In the genomic region with DNA sequence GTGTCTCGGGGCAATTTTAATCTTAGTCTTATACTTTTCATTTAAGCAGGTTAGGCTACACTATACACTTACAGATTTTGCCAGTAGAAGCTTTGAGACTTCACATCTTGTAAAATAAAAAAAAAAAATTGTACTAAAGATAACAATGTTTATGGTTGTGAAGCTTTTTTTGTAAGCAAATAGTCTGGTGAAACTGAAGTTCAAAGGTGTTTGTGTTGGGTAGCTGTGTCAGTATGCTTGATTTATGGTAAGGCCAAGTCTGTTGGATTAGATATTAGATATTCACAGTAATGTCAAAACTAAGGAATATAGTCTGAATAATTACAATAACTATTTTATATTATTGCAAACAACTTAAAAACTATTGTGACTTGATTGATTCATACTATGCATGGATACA, we compare ENCODE assay signal across 28 cellular contexts. TPM values are rescaled to one million over a fixed set of nuclear protein-coding genes. Genes with fewer than 3 reads are reported as not detected.
DNase-seq lines count a peak whose midpoint lies in the region; ATAC-seq lines count a peak whose summit lies in the region.
"Had no signal": no experiment of that assay in that cellular context is flagged by ENCODE, and none has a peak within 500 bp of the region (broad histone marks: within the 10 kb centered on the region; RNA-seq: fewer than 3 reads in every experiment).

No MANE protein-coding gene starts in this region.

- no peaks in the 10 kb centered on the region for H3K9me3 Mint-ChIP-seq in activated T-cell treated with anti-CD3 and anti-CD28 coated beads, Interleukin-2, amount 50 U/mL, for 72 hours
- H3K9me3 Mint-ChIP-seq in activated naive CD8-positive, alpha-beta T cell treated with anti-CD3 and anti-CD28 coated beads, Interleukin-2, amount 10 ng/mL, durations not matched to agents 7 days and 5 days, result no peaks in the 10 kb centered on the region
- no peaks in the 10 kb centered on the region for H3K9me3 Mint-ChIP-seq in stimulated activated effector memory CD8-positive, alpha-beta T cell treated with anti-CD3 and anti-CD28 coated beads, Interleukin-12 subunit alpha, Interleukin-12 subunit beta, amount 100 ng/mL, for 72 hours
- H3K9me3 Mint-ChIP-seq: GM23338; stimulated activated memory B cell treated with anti-CD40 and anti-IgM and Interleukin-4, amounts not matched to agents 10 μg/mL and 1 μg/mL and 100 μg/mL, for 72 hours had no signal

- H3K4me1 ChIP-seq in SJCRH30, result no peaks in the 10 kb centered on the region
- H3K4me1 ChIP-seq: esophagus squamous epithelium, left ventricle myocardium inferior, Peyer's patch had no signal

- H3K27me3 Mint-ChIP-seq in activated T-cell treated with anti-CD3 and anti-CD28 coated beads, Interleukin-2, amount 50 U/mL, for 72 hours (ENCODE audit: low read depth), result no peaks in the 10 kb centered on the region
- H3K27me3 Mint-ChIP-seq in activated naive CD8-positive, alpha-beta T cell treated with anti-CD3 and anti-CD28 coated beads, Interleukin-2, amount 10 ng/mL, durations not matched to agents 7 days and 5 days, result no peaks in the 10 kb centered on the region

- no peak for ATAC-seq in activated T-cell treated with anti-CD3 and anti-CD28 coated beads, Interleukin-2, amount 50 U/mL, for 72 hours (replicated peaks in 1 of 2)
- no peak for ATAC-seq in activated naive CD8-positive, alpha-beta T cell treated with anti-CD3 and anti-CD28 coated beads, Interleukin-2, amount 10 ng/mL, durations not matched to agents 7 days and 5 days (ENCODE audit: low read depth)
- no peak for ATAC-seq in stimulated activated effector memory CD8-positive, alpha-beta T cell treated with anti-CD3 and anti-CD28 coated beads, Interleukin-12 subunit alpha, Interleukin-12 subunit beta, amount 100 ng/mL, for 72 hours
- ATAC-seq: gastrocnemius medialis; GM23338; stimulated activated memory B cell treated with anti-CD40 and anti-IgM and Interleukin-4, amounts not matched to agents 10 μg/mL and 1 μg/mL and 100 μg/mL, for 72 hours had no signal

- H3K27ac ChIP-seq in KOPT-K1 (ENCODE audit: low read depth, low read length, poor library complexity, severe bottlenecking) (peak overlapping the region; percentile 100), SJCRH30 (no peak overlapping the region)
- H3K27ac ChIP-seq: cardiac muscle cell, esophagus squamous epithelium, gastrocnemius medialis, left ventricle myocardium inferior, Peyer's patch had no signal

- H3K4me3 ChIP-seq in SJCRH30, result no peak overlapping the region
- H3K4me3 ChIP-seq: cardiac muscle cell, esophagus squamous epithelium, gastrocnemius medialis, GM23338, left ventricle myocardium inferior, Peyer's patch, smooth muscle cell had no signal

- H3K27ac Mint-ChIP-seq in activated T-cell treated with anti-CD3 and anti-CD28 coated beads, Interleukin-2, amount 50 U/mL, for 72 hours, result peak overlapping the region; percentile 76
- peak overlapping the region; percentile 84 for H3K27ac Mint-ChIP-seq in activated naive CD8-positive, alpha-beta T cell treated with anti-CD3 and anti-CD28 coated beads, Interleukin-2, amount 10 ng/mL, durations not matched to agents 7 days and 5 days
- H3K27ac Mint-ChIP-seq in stimulated activated effector memory CD8-positive, alpha-beta T cell treated with anti-CD3 and anti-CD28 coated beads, Interleukin-12 subunit alpha, Interleukin-12 subunit beta, amount 100 ng/mL, for 72 hours, result peak overlapping the region; percentile 69
- H3K27ac Mint-ChIP-seq: GM23338; stimulated activated memory B cell treated with anti-CD40 and anti-IgM and Interleukin-4, amounts not matched to agents 10 μg/mL and 1 μg/mL and 100 μg/mL, for 72 hours had no signal

- no peaks in the 10 kb centered on the region for H3K36me3 Mint-ChIP-seq in activated T-cell treated with anti-CD3 and anti-CD28 coated beads, Interleukin-2, amount 50 U/mL, for 72 hours (ENCODE audit: insufficient read depth in 2 of 2)
- peaks cover 2% of the 10 kb centered on the region for H3K36me3 Mint-ChIP-seq in activated naive CD8-positive, alpha-beta T cell treated with anti-CD3 and anti-CD28 coated beads, Interleukin-2, amount 10 ng/mL, durations not matched to agents 7 days and 5 days
- peaks cover 6% of the 10 kb centered on the region for H3K36me3 Mint-ChIP-seq in stimulated activated effector memory CD8-positive, alpha-beta T cell treated with anti-CD3 and anti-CD28 coated beads, Interleukin-12 subunit alpha, Interleukin-12 subunit beta, amount 100 ng/mL, for 72 hours
- H3K36me3 Mint-ChIP-seq: stimulated activated memory B cell treated with anti-CD40 and anti-IgM and Interleukin-4, amounts not matched to agents 10 μg/mL and 1 μg/mL and 100 μg/mL, for 72 hours had no signal

- H3K4me3 Mint-ChIP-seq in activated T-cell treated with anti-CD3 and anti-CD28 coated beads, Interleukin-2, amount 50 U/mL, for 72 hours, result peak overlapping the region; percentile 69 to 70
- peak overlapping the region; percentile 77 for H3K4me3 Mint-ChIP-seq in activated naive CD8-positive, alpha-beta T cell treated with anti-CD3 and anti-CD28 coated beads, Interleukin-2, amount 10 ng/mL, durations not matched to agents 7 days and 5 days
- H3K4me3 Mint-ChIP-seq in stimulated activated effector memory CD8-positive, alpha-beta T cell treated with anti-CD3 and anti-CD28 coated beads, Interleukin-12 subunit alpha, Interleukin-12 subunit beta, amount 100 ng/mL, for 72 hours, result peak overlapping the region; percentile 48
- H3K4me3 Mint-ChIP-seq: GM23338; stimulated activated memory B cell treated with anti-CD40 and anti-IgM and Interleukin-4, amounts not matched to agents 10 μg/mL and 1 μg/mL and 100 μg/mL, for 72 hours had no signal

- H3K36me3 ChIP-seq in KOPT-K1 (ENCODE audit: insufficient read depth, low read length) (peaks cover 20% of the 10 kb centered on the region), SJCRH30 (no peaks in the 10 kb centered on the region)
- H3K36me3 ChIP-seq: cardiac muscle cell, esophagus squamous epithelium, gastrocnemius medialis, left ventricle myocardium inferior, Peyer's patch had no signal

- no peak for DNase-seq in activated T-cell treated with anti-CD3 and anti-CD28 coated beads, Interleukin-2, amount 50 U/mL, for 72 hours
- DNase-seq in activated T-cell treated with anti-CD3 and anti-CD28 coated beads, Interleukin-2, amount 50 U/mL, for 48 hours, result no peak
- no peak for DNase-seq in activated naive CD8-positive, alpha-beta T cell treated with anti-CD3 and anti-CD28 coated beads, Interleukin-2, amount 10 ng/mL, durations not matched to agents 7 days and 5 days
- no peak for DNase-seq in stimulated activated effector memory CD8-positive, alpha-beta T cell treated with anti-CD3 and anti-CD28 coated beads, Interleukin-12 subunit alpha, Interleukin-12 subunit beta, amount 100 ng/mL, for 72 hours (ENCODE audit: low spot score in 2 of 2)
- DNase-seq in HCEC 1CT (no peak), SJCRH30 (no peak)
- DNase-seq: activated effector memory CD4-positive, alpha-beta T cell treated with Interleukin-2 at 50 U/mL for 16 hours; anterior cingulate cortex; C1 segment of cervical spinal cord; esophagus squamous epithelium; gastrocnemius medialis; hypothalamus; Karpas-422; left ventricle myocardium inferior; NCI-H1694; NCI-H524; Peyer's patch; retina; stimulated activated CD4-positive, alpha-beta T cell treated with anti-CD3 and anti-CD28 coated beads, Interleukin-2, amount 100 ng/mL, for 48 hours had no signal

- POLR2A ChIA-PET in activated naive CD8-positive, alpha-beta T cell treated with anti-CD3 and anti-CD28 coated beads, Interleukin-2, amount 10 ng/mL, durations not matched to agents 7 days and 5 days (lab: Charles Lee), result interaction anchor here (1.0 to 1.7 kb wide), 3 partner anchors 69 to 90 kb away, joined by 3 to 6 read pairs (median 3); no protein-coding TSS in a partner anchor

- H3K9me3 ChIP-seq in KOPT-K1 (ENCODE audit: insufficient read depth, low read length, poor library complexity, severe bottlenecking) (no peaks in the 10 kb centered on the region), SJCRH30 (replicated peaks) (no peaks in the 10 kb centered on the region)
- H3K9me3 ChIP-seq: esophagus squamous epithelium, gastrocnemius medialis, left ventricle myocardium inferior, Peyer's patch had no signal

- no peaks in the 10 kb centered on the region for H3K27me3 ChIP-seq in SJCRH30
- H3K27me3 ChIP-seq: cardiac muscle cell, esophagus squamous epithelium, gastrocnemius medialis, Peyer's patch had no signal

- H3K4me1 Mint-ChIP-seq in activated T-cell treated with anti-CD3 and anti-CD28 coated beads, Interleukin-2, amount 50 U/mL, for 72 hours (ENCODE audit: low read depth), result peaks cover 39% of the 10 kb centered on the region
- H3K4me1 Mint-ChIP-seq in activated naive CD8-positive, alpha-beta T cell treated with anti-CD3 and anti-CD28 coated beads, Interleukin-2, amount 10 ng/mL, durations not matched to agents 7 days and 5 days, result peaks cover 49% of the 10 kb centered on the region
- peaks cover 34% of the 10 kb centered on the region for H3K4me1 Mint-ChIP-seq in stimulated activated effector memory CD8-positive, alpha-beta T cell treated with anti-CD3 and anti-CD28 coated beads, Interleukin-12 subunit alpha, Interleukin-12 subunit beta, amount 100 ng/mL, for 72 hours

RNA-seq across cellular contexts. Expression of a gene that starts 31.0 kb away (rescaled TPM):
- not detected for total RNA-seq in activated T-cell treated with anti-CD3 and anti-CD28 coated beads, Interleukin-2, amount 50 U/mL, for 72 hours
- not detected for total RNA-seq in activated naive CD8-positive, alpha-beta T cell treated with anti-CD3 and anti-CD28 coated beads, Interleukin-2, amount 10 ng/mL, durations not matched to agents 7 days and 5 days
- not detected in 2 replicates for total RNA-seq in SJCRH30 (2014; rRNA removed; shearing (Covaris generic))
- total RNA-seq: activated CD8-positive, alpha-beta memory T cell treated with anti-CD3 and anti-CD28 coated beads for 36 hours; cardiac muscle cell; esophagus squamous epithelium; gastrocnemius medialis; GM23338; left ventricle myocardium inferior; osteoblast; Peyer's patch; smooth muscle cell; T-helper 2 cell treated with Interferon-gamma antibody and Interleukin-4, amounts not matched to agents 100 ng/mL and 5 ng/mL, for 36 hours; temporal lobe had no signal

RNA-seq across cellular contexts. Expression of a gene that starts 52.5 kb away (rescaled TPM):
- not detected for total RNA-seq in activated T-cell treated with anti-CD3 and anti-CD28 coated beads, Interleukin-2, amount 50 U/mL, for 72 hours
- total RNA-seq in activated naive CD8-positive, alpha-beta T cell treated with anti-CD3 and anti-CD28 coated beads, Interleukin-2, amount 10 ng/mL, durations not matched to agents 7 days and 5 days, result not detected
- not detected in 2 replicates for total RNA-seq in SJCRH30 (2014; rRNA removed; shearing (Covaris generic))
- total RNA-seq: activated CD8-positive, alpha-beta memory T cell treated with anti-CD3 and anti-CD28 coated beads for 36 hours; cardiac muscle cell; esophagus squamous epithelium; gastrocnemius medialis; GM23338; left ventricle myocardium inferior; osteoblast; smooth muscle cell; T-helper 2 cell treated with Interferon-gamma antibody and Interleukin-4, amounts not matched to agents 100 ng/mL and 5 ng/mL, for 36 hours; temporal lobe had no signal
